ENCODE assay signal across 12 cellular contexts in the genomic region with DNA sequence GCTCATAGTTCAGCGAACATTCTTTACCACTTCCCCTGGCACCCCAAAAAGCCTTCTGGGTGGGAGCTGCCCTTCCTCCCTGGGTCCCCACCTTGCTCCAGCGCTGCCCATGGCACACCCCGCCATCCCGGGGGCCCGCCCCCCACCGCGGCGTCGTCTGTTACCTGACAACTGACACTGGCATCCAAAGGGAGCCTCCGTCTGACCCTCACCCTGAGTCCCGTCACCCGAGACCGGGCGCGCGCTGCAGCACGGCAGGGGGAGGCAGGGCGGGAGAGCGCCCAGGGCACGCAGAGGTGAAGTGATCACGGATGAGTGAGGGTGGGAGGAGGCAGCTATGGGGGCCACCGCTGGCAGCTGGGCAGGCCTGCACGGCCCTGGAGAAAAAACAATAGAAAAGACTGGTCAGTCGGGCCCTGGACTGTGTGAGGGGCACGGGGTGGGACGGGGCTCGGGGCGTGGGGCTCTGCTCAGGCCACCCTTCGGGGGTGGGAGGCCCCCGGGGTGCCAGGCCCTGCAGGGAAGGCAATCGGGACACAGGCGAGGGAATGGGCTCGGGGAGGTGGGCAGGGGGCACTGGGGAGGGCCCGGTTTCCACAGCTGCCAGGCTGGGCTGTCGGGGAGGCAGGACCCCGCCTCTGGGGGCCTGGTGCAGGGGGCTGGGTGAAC. TPM values are rescaled to one million over a fixed set of nuclear protein-coding genes. Genes with fewer than 3 reads are reported as not detected.
A peak's percentile ranks its signal among the peaks of the same experiment; 100 is the strongest.
DNase-seq lines count a peak whose midpoint lies in the region; ATAC-seq and TF ChIP-seq lines count a peak whose summit lies in the region.
"Had no signal": no experiment of that assay in that cellular context is flagged by ENCODE, and none has a peak within 500 bp of the region (broad histone marks: within the 10 kb centered on the region; RNA-seq: fewer than 3 reads in every experiment).

No MANE protein-coding gene starts in this region.

- H3K36me3 Mint-ChIP-seq in activated naive CD4-positive, alpha-beta T cell treated with anti-CD3 and anti-CD28 coated beads, Interleukin-2, amount 50 U/mL, for 72 hours = peaks cover 17 to 47% of the 10 kb centered on the region in 2 donors
- H3K36me3 Mint-ChIP-seq in type B pancreatic cell = peaks cover 11% of the 10 kb centered on the region

- TF ChIP-seq CTCF in cardiac muscle cell (IDR thresholded peaks at IDR 0.05; ENCODE audit: low read depth, low read length) (no peak), lower lobe of right lung (IDR thresholded peaks at IDR 0.05) (no peak), type B pancreatic cell (conservative IDR thresholded peaks at IDR 0.05) (no peak), brain microvascular endothelial cell (IDR thresholded peaks at IDR 0.05; ENCODE audit: low read depth, low read length, missing control alignments) (no peak)

- peak overlapping the region; percentile 1 for H3K27ac ChIP-seq in cardiac muscle cell
- no peak overlapping the region for H3K27ac ChIP-seq in lower lobe of right lung
- H3K27ac ChIP-seq in brain microvascular endothelial cell = no peak overlapping the region
- H3K27ac ChIP-seq: thoracic aorta had no signal

- peak overlapping the region; percentile 91 to 98 for H3K27ac Mint-ChIP-seq in activated naive CD4-positive, alpha-beta T cell treated with anti-CD3 and anti-CD28 coated beads, Interleukin-2, amount 50 U/mL, for 72 hours
- no peak overlapping the region for H3K27ac Mint-ChIP-seq in type B pancreatic cell
- H3K27ac Mint-ChIP-seq: CD14-positive monocyte had no signal

- no peak for DNase-seq in cardiac muscle cell (ENCODE audit: low read depth in 1 of 2, low spot score in 1 of 2)
- DNase-seq in Right ventricle myocardium superior = no peak
- peak in 1 of 2 donors; percentile 57 for DNase-seq in activated naive CD4-positive, alpha-beta T cell treated with anti-CD3 and anti-CD28 coated beads, Interleukin-2, amount 50 U/mL, for 72 hours (ENCODE audit: low spot score in 2 of 2)
- DNase-seq in lower lobe of right lung = peak; percentile 37
- no peak for DNase-seq in type B pancreatic cell (ENCODE audit: extremely low spot score, unreplicated experiment)
- no peak for DNase-seq in brain microvascular endothelial cell
- DNase-seq: NCI-H510A had no signal

- H3K27me3 ChIP-seq in cardiac muscle cell (no peaks in the 10 kb centered on the region), lower lobe of right lung (ENCODE audit: low read depth) (peaks cover 29% of the 10 kb centered on the region), brain microvascular endothelial cell (replicated peaks) (no peaks in the 10 kb centered on the region)

- peak overlapping the region; percentile 31 for H3K4me3 ChIP-seq in cardiac muscle cell
- no peak overlapping the region for H3K4me3 ChIP-seq in lower lobe of right lung
- H3K4me3 ChIP-seq in brain microvascular endothelial cell (ENCODE audit: low read depth, low read length) = no peak overlapping the region
- H3K4me3 ChIP-seq: thoracic aorta had no signal

- in situ Hi-C loops in brain microvascular endothelial cell (cut with HindIII; ENCODE audit: low pct_ligation_motif_present, low sequenced_read_pairs) = no loop called here

- H3K4me1 ChIP-seq in cardiac muscle cell (ENCODE audit: low read depth) = peaks cover 26% of the 10 kb centered on the region
- peaks cover 4% of the 10 kb centered on the region for H3K4me1 ChIP-seq in lower lobe of right lung

- H3K9me3 Mint-ChIP-seq in activated naive CD4-positive, alpha-beta T cell treated with anti-CD3 and anti-CD28 coated beads, Interleukin-2, amount 50 U/mL, for 72 hours = no peaks in the 10 kb centered on the region
- no peaks in the 10 kb centered on the region for H3K9me3 Mint-ChIP-seq in type B pancreatic cell

- intact Hi-C loops in Right ventricle myocardium superior (cut with DNase I) (no loop called here), lower lobe of right lung (cut with DNase I) (no loop called here)

- H3K36me3 ChIP-seq in cardiac muscle cell (no peaks in the 10 kb centered on the region), lower lobe of right lung (no peaks in the 10 kb centered on the region), brain microvascular endothelial cell (replicated peaks) (no peaks in the 10 kb centered on the region)
- H3K36me3 ChIP-seq: thoracic aorta had no signal

- no peak for ATAC-seq in Right ventricle myocardium superior (ENCODE audit: poor library complexity)
- ATAC-seq in activated naive CD4-positive, alpha-beta T cell treated with anti-CD3 and anti-CD28 coated beads, Interleukin-2, amount 50 U/mL, for 72 hours = no peak
- ATAC-seq in lower lobe of right lung = no peak
- no peak for ATAC-seq in HG03135 (IDR thresholded peaks at IDR 0.05; ENCODE audit: unreplicated experiment)
- ATAC-seq in HG03159 (IDR thresholded peaks at IDR 0.05; ENCODE audit: unreplicated experiment) = no peak
- ATAC-seq: left lobe of liver had no signal

- H3K9me3 ChIP-seq in cardiac muscle cell (ENCODE audit: low read depth) (no peaks in the 10 kb centered on the region), lower lobe of right lung (peaks cover 12% of the 10 kb centered on the region)

- H3K27me3 Mint-ChIP-seq in type B pancreatic cell = no peaks in the 10 kb centered on the region

- peaks cover 59% of the 10 kb centered on the region for H3K4me1 Mint-ChIP-seq in type B pancreatic cell (ENCODE audit: unreplicated experiment)

- peak overlapping the region; percentile 77 for H3K4me3 Mint-ChIP-seq in type B pancreatic cell

RNA-seq across cellular contexts. Expression of a gene that starts 40.7 kb away (rescaled TPM):
- total RNA-seq in cardiac muscle cell (1.7 and 2.8 TPM in 2 replicates), Right ventricle myocardium superior (0.08 TPM), lower lobe of right lung (2.3 TPM), type B pancreatic cell (ENCODE audit: low replicate concordance) (11.4 and 32.0 TPM in 2 replicates)
- polyA plus RNA-seq in cardiac muscle cell = 0.04 and 0.57 TPM in 2 replicates
- total RNA-seq in activated naive CD4-positive, alpha-beta T cell treated with anti-CD3 and anti-CD28 coated beads, Interleukin-2, amount 50 U/mL, for 72 hours = 10 to 100 TPM; 57.8 to 65.7 TPM
- polyA plus RNA-seq: CD14-positive monocyte had no signal
